In genomic region chr17:27091043-27091497, GRCh38 we compare ENCODE assay signal across 26 cellular contexts.
"Had no signal": no experiment of that assay in that cellular context is flagged by ENCODE, and none has a peak within 500 bp of the region (broad histone marks: within the 10 kb centered on the region; RNA-seq: fewer than 3 reads in every experiment).

No MANE protein-coding gene starts in this region.

- ATAC-seq: activated naive CD4-positive, alpha-beta T cell treated with anti-CD3 and anti-CD28 coated beads, Interleukin-2, amount 50 U/mL, for 72 hours; activated T-cell treated with anti-CD3 and anti-CD28 coated beads, Interleukin-2, amount 50 U/mL, for 72 hours; esophagus mucosa; WTC11 had no signal

- H3K27me3 ChIP-seq: ascending aorta, breast epithelium had no signal

- DNase-seq: activated CD4-positive, alpha-beta memory T cell treated with anti-CD3 and anti-CD28 coated beads, Interleukin-2, amount 10 ng/mL, durations not matched to agents 7 days and 5 days; activated CD4-positive, alpha-beta T cell treated with anti-CD3 and anti-CD28 coated beads for 1 hour; activated CD4-positive, alpha-beta T cell treated with anti-CD3 and anti-CD28 coated beads for 4 hours; activated CD4-positive, alpha-beta T cell treated with anti-CD3 and anti-CD28 coated beads, Interleukin-2, amount 10 ng/mL, durations not matched to agents 7 days and 5 days; activated CD4-positive, alpha-beta T cell treated with anti-CD3 and anti-CD28 coated beads, Interleukin-2, amount 50 U/mL, for 4 hours; activated CD8-positive, alpha-beta memory T cell treated with anti-CD3 and anti-CD28 coated beads, Interleukin-2, amount 50 U/mL, for 48 hours; activated gamma-delta T cell; activated naive CD4-positive, alpha-beta T cell; activated naive CD4-positive, alpha-beta T cell treated with anti-CD3 and anti-CD28 coated beads, Interleukin-2, amount 10 ng/mL, durations not matched to agents 7 days and 5 days; activated naive CD8-positive, alpha-beta T cell treated with anti-CD3 and anti-CD28 coated beads, Interleukin-2, amount 10 ng/mL, durations not matched to agents 7 days and 5 days; activated T-cell treated with anti-CD3 and anti-CD28 coated beads for 4 hours; activated T-cell treated with anti-CD3 and anti-CD28 coated beads, Interleukin-2, amount 50 U/mL, for 24 hours; activated T-cell treated with anti-CD3 and anti-CD28 coated beads, Interleukin-2, amount 50 U/mL, for 72 hours; dorsolateral prefrontal cortex; effector memory CD4-positive, alpha-beta T cell; endodermal cell; foreskin fibroblast; head of caudate nucleus; hippocampal formation; T1000 had no signal

- H3K4me3 ChIP-seq: ascending aorta, breast epithelium, coronary artery, dorsolateral prefrontal cortex had no signal

- H3K36me3 ChIP-seq: ascending aorta, breast epithelium had no signal

- H3K4me1 ChIP-seq: ascending aorta, breast epithelium had no signal

- H3K27ac ChIP-seq: ascending aorta, breast epithelium, coronary artery, dorsolateral prefrontal cortex had no signal

- H3K9me3 ChIP-seq: ascending aorta, breast epithelium had no signal
